In the genomic region with DNA sequence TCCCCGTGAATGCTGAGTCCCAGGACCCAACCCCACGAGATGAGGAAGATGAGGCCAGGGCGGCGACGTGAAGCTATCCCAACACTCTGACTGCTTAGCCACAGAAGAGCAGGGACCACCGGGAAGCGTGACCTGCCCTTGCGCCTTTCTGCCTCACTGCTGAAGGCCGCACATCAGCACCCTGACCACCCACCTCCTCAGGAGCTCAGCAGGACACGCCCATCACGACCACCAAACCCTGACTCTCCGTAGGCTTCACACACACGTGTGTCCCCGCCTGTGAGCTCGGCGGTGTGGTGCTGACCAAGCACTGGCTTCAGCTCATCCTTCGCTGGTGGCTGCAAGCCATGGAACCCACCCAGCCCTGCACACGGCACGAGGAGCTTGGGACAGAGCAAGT, we compare ENCODE assay signal across 11 cellular contexts.
DNase-seq lines count a peak whose midpoint lies in the region; ATAC-seq, FAIRE-seq and TF ChIP-seq lines count a peak whose summit lies in the region.
"Had no signal": no experiment of that assay in that cellular context is flagged by ENCODE, and none has a peak within 500 bp of the region (broad histone marks: within the 10 kb centered on the region; RNA-seq: fewer than 3 reads in every experiment).

No MANE protein-coding gene starts in this region.

- H3K4me3 ChIP-seq in heart right ventricle (no peak overlapping the region), lung (no peak overlapping the region), vagina (no peak overlapping the region)

- intact Hi-C loops in heart right ventricle (cut with DNase I) (no loop called here), left cardiac atrium (cut with DNase I) (no loop called here), vagina (cut with DNase I) (no loop called here)

- H3K9me3 ChIP-seq in heart right ventricle (no peaks in the 10 kb centered on the region), lung (ENCODE audit: control insufficient read depth in 2 of 2, insufficient read depth in 1 of 2, low read length in 1 of 2) (no peaks in the 10 kb centered on the region), vagina (no peaks in the 10 kb centered on the region)
- H3K9me3 ChIP-seq: Caco-2 had no signal

- ATAC-seq in heart right ventricle (no peak), left cardiac atrium (no peak), lung (ENCODE audit: insufficient read depth, low FRiP score) (no peak)

- peaks cover 0 to 40% (median 12%) of the 10 kb centered on the region in 9 donors for H3K36me3 ChIP-seq in heart right ventricle
- peaks cover 0 to 10% of the 10 kb centered on the region in 2 donors for H3K36me3 ChIP-seq in lung (ENCODE audit: control insufficient read depth in 2 of 2, insufficient read depth in 2 of 2, low read length in 2 of 2)
- peaks cover 0 to 8% of the 10 kb centered on the region in 2 donors for H3K36me3 ChIP-seq in vagina

- H3K27ac ChIP-seq in heart right ventricle (peak overlapping the region in 9 of 10 donors; percentile 34 to 79 (median 67)), angular gyrus (ENCODE audit: low read depth, low read length) (peak overlapping the region; percentile 72), lung (ENCODE audit: low read depth in 1 of 2, low read length in 1 of 2) (peak overlapping the region; percentile 58 to 87), vagina (no peak overlapping the region)

- no peaks in the 10 kb centered on the region for H3K27me3 ChIP-seq in heart right ventricle
- no peaks in the 10 kb centered on the region for H3K27me3 ChIP-seq in lung (ENCODE audit: control insufficient read depth, insufficient read depth)
- no peaks in the 10 kb centered on the region for H3K27me3 ChIP-seq in vagina

- peaks cover 28 to 84% (median 68%) of the 10 kb centered on the region in 9 donors for H3K4me1 ChIP-seq in heart right ventricle
- H3K4me1 ChIP-seq in lung (ENCODE audit: control insufficient read depth in 2 of 2, insufficient read depth in 2 of 2, low read length in 2 of 2), result peaks cover 11 to 47% of the 10 kb centered on the region in 2 donors
- H3K4me1 ChIP-seq in vagina, result peaks cover 85% of the 10 kb centered on the region

- TF ChIP-seq POLR2A in vagina (IDR thresholded peaks at IDR 0.05), result no peak

- TF ChIP-seq CTCF in heart right ventricle (IDR thresholded peaks at IDR 0.05) (no peak), lung (IDR thresholded peaks at IDR 0.05; ENCODE audit: control extremely low read depth, extremely low read depth) (no peak), vagina (IDR thresholded peaks at IDR 0.05) (no peak), GM10266 (IDR thresholded peaks at IDR 0.05; ENCODE audit: control insufficient read depth, insufficient read depth, low read depth, missing control alignments) (no peak)

- peak; percentile 42 for FAIRE-seq in urothelium cell line (lab: Jason Lieb, UNC)
- FAIRE-seq: frontal cortex had no signal

- WGBS in heart right ventricle, 2 donors, result 80 to 82% methylated on average over 19 of the region's 19 CpGs
- 79 to 83% methylated on average over 19 of the region's 19 CpGs for WGBS in lung, 2 donors

- no peak for DNase-seq in heart right ventricle
- DNase-seq in left cardiac atrium, result no peak
- no peak for DNase-seq in lung (ENCODE audit: low spot score)
- DNase-seq in urothelium cell line (ENCODE audit: low spot score), result no peak
- no peak for DNase-seq in vagina (ENCODE audit: extremely low spot score in 2 of 2)
- DNase-seq in GM10266 (ENCODE audit: extremely low spot score), result no peak
- no peak for DNase-seq in activated effector memory CD4-positive, alpha-beta T cell treated with Interleukin-2 at 50 U/mL for 16 hours
- DNase-seq: Caco-2, Karpas-422 had no signal
